Comparison of ENCODE assay signal across 1 cellular context in the genomic region with DNA sequence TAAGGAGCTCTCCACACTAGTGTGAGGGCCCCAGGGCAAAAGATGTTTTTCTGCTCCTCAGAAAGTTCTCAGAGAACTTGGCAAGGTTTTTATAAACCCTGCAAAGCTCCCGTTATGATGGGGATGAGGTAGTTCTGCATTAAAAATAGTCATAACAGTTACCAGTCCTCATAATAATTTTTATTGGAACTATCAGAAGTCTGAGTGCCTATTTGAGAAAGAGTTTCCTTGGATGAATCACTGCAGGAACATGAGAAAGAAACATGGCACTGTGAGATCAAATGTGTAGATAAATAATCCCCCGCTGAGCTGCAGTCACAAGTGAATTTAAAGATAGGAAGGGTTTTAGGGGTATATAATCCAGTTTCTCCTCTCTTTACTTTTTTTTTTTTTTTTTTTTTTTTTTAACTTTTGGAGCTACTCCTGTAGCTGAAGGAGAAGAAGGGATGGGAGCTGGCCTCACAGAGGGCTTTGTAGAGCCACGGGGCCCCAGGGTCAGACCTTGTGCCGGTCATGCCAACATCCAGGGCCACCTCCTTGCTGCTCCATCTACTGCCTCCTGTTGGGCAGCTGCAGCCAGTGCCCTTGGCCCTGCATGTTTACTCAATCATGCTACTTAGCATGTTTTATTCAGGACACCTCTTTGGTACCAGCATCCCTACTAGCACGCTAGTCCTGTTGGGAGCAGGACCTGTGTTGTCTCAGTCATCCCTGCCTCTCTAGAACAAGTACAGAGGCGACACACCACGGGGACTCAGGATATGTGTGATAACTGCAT.
TF ChIP-seq lines count a peak whose summit lies in the region.

No MANE protein-coding gene starts in this region.

TF ChIP-seq in HEK293, 187 proteins besides CTCF, POLR2A, EP300 and RAD21 (continued from another document):
- TF ChIP-seq, protein P1, sequence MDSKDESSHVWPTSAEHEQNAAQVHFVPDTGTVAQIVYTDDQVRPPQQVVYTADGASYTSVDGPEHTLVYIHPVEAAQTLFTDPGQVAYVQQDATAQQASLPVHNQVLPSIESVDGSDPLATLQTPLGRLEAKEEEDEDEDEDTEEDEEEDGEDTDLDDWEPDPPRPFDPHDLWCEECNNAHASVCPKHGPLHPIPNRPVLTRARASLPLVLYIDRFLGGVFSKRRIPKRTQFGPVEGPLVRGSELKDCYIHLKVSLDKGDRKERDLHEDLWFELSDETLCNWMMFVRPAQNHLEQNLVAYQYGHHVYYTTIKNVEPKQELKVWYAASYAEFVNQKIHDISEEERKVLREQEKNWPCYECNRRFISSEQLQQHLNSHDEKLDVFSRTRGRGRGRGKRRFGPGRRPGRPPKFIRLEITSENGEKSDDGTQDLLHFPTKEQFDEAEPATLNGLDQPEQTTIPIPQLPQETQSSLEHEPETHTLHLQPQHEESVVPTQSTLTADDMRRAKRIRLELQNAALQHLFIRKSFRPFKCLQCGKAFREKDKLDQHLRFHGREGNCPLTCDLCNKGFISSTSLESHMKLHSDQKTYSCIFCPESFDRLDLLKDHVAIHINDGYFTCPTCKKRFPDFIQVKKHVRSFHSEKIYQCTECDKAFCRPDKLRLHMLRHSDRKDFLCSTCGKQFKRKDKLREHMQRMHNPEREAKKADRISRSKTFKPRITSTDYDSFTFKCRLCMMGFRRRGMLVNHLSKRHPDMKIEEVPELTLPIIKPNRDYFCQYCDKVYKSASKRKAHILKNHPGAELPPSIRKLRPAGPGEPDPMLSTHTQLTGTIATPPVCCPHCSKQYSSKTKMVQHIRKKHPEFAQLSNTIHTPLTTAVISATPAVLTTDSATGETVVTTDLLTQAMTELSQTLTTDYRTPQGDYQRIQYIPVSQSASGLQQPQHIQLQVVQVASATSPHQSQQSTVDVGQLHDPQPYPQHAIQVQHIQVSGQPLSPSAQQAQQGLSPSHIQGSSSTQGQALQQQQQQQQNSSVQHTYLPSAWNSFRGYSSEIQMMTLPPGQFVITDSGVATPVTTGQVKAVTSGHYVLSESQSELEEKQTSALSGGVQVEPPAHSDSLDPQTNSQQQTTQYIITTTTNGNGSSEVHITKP (tag by site-specific recombination; IDR thresholded peaks at IDR 0.05) = no peak
- TF ChIP-seq ZNF174 (tag by site-specific recombination; IDR thresholded peaks at IDR 0.05) (no peak), GLIS1 (tag by site-specific recombination; IDR thresholded peaks at IDR 0.05) (peak; percentile 78), ZBTB49 (tag by site-specific recombination; IDR thresholded peaks at IDR 0.05; ENCODE audit: low read depth) (no peak), ZBTB20 (tag by site-specific recombination; IDR thresholded peaks at IDR 0.05) (0 out of 2 replicates have a peak, but pooled peaks have one; percentile 2), ZBTB48 (tag by site-specific recombination; IDR thresholded peaks at IDR 0.05) (no peak), ZNF707 (tag by site-specific recombination; IDR thresholded peaks at IDR 0.05) (no peak), OSR2 (tag by site-specific recombination; IDR thresholded peaks at IDR 0.05) (peak; percentile 39; the same call in 1 of the 2 replicates), ZNF221 (tag by site-specific recombination; IDR thresholded peaks at IDR 0.05; ENCODE audit: borderline replicate concordance) (no peak), ZNF433 (tag by site-specific recombination; IDR thresholded peaks at IDR 0.05; ENCODE audit: low read depth) (no peak)
- TF ChIP-seq, protein P2, sequence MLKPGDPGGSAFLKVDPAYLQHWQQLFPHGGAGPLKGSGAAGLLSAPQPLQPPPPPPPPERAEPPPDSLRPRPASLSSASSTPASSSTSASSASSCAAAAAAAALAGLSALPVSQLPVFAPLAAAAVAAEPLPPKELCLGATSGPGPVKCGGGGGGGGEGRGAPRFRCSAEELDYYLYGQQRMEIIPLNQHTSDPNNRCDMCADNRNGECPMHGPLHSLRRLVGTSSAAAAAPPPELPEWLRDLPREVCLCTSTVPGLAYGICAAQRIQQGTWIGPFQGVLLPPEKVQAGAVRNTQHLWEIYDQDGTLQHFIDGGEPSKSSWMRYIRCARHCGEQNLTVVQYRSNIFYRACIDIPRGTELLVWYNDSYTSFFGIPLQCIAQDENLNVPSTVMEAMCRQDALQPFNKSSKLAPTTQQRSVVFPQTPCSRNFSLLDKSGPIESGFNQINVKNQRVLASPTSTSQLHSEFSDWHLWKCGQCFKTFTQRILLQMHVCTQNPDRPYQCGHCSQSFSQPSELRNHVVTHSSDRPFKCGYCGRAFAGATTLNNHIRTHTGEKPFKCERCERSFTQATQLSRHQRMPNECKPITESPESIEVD (tag by site-specific recombination; IDR thresholded peaks at IDR 0.05) = peak; percentile 77; the same call in 1 of the 2 replicates
- TF ChIP-seq, protein P3, sequence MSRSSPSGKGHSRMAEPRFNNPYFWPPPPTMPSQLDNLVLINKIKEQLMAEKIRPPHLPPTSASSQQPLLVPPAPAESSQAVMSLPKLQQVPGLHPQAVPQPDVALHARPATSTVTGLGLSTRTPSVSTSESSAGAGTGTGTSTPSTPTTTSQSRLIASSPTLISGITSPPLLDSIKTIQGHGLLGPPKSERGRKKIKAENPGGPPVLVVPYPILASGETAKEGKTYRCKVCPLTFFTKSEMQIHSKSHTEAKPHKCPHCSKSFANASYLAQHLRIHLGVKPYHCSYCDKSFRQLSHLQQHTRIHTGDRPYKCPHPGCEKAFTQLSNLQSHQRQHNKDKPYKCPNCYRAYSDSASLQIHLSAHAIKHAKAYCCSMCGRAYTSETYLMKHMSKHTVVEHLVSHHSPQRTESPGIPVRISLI (tag by site-specific recombination; IDR thresholded peaks at IDR 0.05) = 0 out of 2 replicates have a peak, but pooled peaks have one; percentile 34
